In the genomic region with DNA sequence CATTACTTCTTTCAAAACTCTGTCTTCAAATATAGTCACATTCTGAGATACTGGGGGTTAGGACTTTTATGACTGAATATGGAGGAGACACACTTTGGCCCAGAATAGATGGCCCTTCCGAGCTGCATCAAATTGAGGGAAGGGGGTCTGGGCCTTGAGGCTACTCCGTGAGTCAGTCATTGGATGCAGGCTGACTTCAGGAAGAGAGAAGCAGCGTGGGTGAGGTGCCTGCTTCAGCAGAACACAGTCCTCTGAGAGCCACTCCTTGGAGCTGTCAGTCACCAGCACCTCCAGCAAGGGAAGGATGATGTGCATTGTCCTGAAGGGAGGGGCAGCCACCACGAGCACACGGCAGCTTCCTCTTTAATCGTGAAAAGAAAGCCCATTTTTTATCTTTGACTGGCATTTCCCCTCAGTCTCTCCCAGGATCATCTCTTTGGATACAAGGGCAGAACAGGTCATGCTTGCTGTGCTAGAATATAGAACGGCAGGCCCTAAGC, we compare ENCODE assay signal across 20 cellular contexts.
A peak's percentile ranks its signal among the peaks of the same experiment; 100 is the strongest.
DNase-seq lines count a peak whose midpoint lies in the region; ATAC-seq lines count a peak whose summit lies in the region.
"Had no signal": no experiment of that assay in that cellular context is flagged by ENCODE, and none has a peak within 500 bp of the region (broad histone marks: within the 10 kb centered on the region; RNA-seq: fewer than 3 reads in every experiment).

No MANE protein-coding gene starts in this region.

- no peak overlapping the region for H3K4me3 ChIP-seq in neuron (ENCODE audit: low read length)
- H3K4me3 ChIP-seq: PC-9, SJCRH30 had no signal

- peaks cover 13% of the 10 kb centered on the region for H3K4me1 ChIP-seq in neuron (ENCODE audit: insufficient read depth, low read length)
- H3K4me1 ChIP-seq: Caco-2, SJCRH30 had no signal

- DNase-seq in MV-4-11 (lab: John Stamatoyannopoulos, UW) (peak; percentile 3), OCI-M1 (lab: John Stamatoyannopoulos, UW) (peak; percentile 3), COLO668 (lab: John Stamatoyannopoulos, UW; ENCODE audit: unreplicated experiment) (no peak), NCI-H2227 treated with DMSO at 0.1 percent for 48 hours (lab: John Stamatoyannopoulos, UW) (no peak), cerebellar cortex (ENCODE audit: low spot score) (no peak)
- DNase-seq: C1 segment of cervical spinal cord; Caco-2; CD4-positive, alpha-beta memory T cell; DMS79; GF-D8; H7; NCI-H1694; NCI-H2029 treated with DMSO at 0.1 percent for 48 hours; NCI-H345; NCI-H510A treated with DMSO at 0.1 percent for 48 hours; PC-9; SJCRH30 had no signal

- H3K27me3 ChIP-seq in neuron (ENCODE audit: insufficient read depth, low read length), result no peaks in the 10 kb centered on the region
- H3K27me3 ChIP-seq: SJCRH30 had no signal

- no peak for ATAC-seq in GM21528 (IDR thresholded peaks at IDR 0.05; ENCODE audit: low FRiP score, unreplicated experiment)
- ATAC-seq: Right ventricle myocardium inferior had no signal

- peak overlapping the region; percentile 11 for H2AFZ ChIP-seq in neuron (ENCODE audit: low read depth, low read length)
- H2AFZ ChIP-seq: PC-9 had no signal

- no peaks in the 10 kb centered on the region for H3K36me3 ChIP-seq in neuron (ENCODE audit: insufficient read depth, low read length)
- H3K36me3 ChIP-seq: SJCRH30 had no signal

- H3K9me3 ChIP-seq in neuron (ENCODE audit: low read length), result no peaks in the 10 kb centered on the region
- H3K9me3 ChIP-seq: Caco-2, SJCRH30 had no signal

Comparison
In these comparisons a context has a peak if more than half of its experiments do, and no peak if none do; other contexts are left out.
1. DNase-seq: peak in MV-4-11 (single experiment) and OCI-M1 (single experiment); none in COLO668 (single experiment), NCI-H2227 treated with DMSO at 0.1 percent for 48 hours (single experiment) and cerebellar cortex (single experiment).